1 cellular context compared by ENCODE assay signal in genomic region chr1:219883400-219884332, GRCh38.
TF ChIP-seq lines count a peak whose summit lies in the region.

No MANE protein-coding gene starts in this region.

TF ChIP-seq in HepG2, 621 proteins besides CTCF, POLR2A, EP300 and RAD21 (continued from another document and continues in another):
- TF ChIP-seq, protein P1, sequence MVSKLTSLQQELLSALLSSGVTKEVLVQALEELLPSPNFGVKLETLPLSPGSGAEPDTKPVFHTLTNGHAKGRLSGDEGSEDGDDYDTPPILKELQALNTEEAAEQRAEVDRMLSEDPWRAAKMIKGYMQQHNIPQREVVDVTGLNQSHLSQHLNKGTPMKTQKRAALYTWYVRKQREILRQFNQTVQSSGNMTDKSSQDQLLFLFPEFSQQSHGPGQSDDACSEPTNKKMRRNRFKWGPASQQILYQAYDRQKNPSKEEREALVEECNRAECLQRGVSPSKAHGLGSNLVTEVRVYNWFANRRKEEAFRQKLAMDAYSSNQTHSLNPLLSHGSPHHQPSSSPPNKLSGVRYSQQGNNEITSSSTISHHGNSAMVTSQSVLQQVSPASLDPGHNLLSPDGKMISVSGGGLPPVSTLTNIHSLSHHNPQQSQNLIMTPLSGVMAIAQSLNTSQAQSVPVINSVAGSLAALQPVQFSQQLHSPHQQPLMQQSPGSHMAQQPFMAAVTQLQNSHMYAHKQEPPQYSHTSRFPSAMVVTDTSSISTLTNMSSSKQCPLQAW (CRISPR knock-in tag; IDR thresholded peaks at IDR 0.05) = peak; percentile 43; the same call in 1 of the 2 replicates
- TF ChIP-seq, protein P2, sequence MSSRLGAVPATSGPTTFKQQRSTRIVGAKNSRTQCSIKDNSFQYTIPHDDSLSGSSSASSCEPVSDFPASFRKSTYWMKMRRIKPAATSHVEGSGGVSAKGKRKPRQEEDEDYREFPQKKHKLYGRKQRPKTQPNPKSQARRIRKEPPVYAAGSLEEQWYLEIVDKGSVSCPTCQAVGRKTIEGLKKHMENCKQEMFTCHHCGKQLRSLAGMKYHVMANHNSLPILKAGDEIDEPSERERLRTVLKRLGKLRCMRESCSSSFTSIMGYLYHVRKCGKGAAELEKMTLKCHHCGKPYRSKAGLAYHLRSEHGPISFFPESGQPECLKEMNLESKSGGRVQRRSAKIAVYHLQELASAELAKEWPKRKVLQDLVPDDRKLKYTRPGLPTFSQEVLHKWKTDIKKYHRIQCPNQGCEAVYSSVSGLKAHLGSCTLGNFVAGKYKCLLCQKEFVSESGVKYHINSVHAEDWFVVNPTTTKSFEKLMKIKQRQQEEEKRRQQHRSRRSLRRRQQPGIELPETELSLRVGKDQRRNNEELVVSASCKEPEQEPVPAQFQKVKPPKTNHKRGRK (CRISPR knock-in tag; IDR thresholded peaks at IDR 0.05) = no peak
- TF ChIP-seq, protein P3, sequence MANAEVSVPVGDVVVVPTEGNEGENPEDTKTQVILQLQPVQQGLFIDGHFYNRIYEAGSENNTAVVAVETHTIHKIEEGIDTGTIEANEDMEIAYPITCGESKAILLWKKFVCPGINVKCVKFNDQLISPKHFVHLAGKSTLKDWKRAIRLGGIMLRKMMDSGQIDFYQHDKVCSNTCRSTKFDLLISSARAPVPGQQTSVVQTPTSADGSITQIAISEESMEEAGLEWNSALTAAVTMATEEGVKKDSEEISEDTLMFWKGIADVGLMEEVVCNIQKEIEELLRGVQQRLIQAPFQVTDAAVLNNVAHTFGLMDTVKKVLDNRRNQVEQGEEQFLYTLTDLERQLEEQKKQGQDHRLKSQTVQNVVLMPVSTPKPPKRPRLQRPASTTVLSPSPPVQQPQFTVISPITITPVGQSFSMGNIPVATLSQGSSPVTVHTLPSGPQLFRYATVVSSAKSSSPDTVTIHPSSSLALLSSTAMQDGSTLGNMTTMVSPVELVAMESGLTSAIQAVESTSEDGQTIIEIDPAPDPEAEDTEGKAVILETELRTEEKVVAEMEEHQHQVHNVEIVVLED (CRISPR knock-in tag; IDR thresholded peaks at IDR 0.05; ENCODE audit: borderline replicate concordance) = peak; percentile 41; the same call in 1 of the 2 replicates
- TF ChIP-seq BORCS8-MEF2B (CRISPR knock-in tag; IDR thresholded peaks at IDR 0.05) (peak; percentile 64; the same call in 1 of the 2 replicates), ZNF709 (CRISPR knock-in tag; IDR thresholded peaks at IDR 0.05) (peak; percentile 31; the same call in 1 of the 2 replicates), SPEN (CRISPR knock-in tag; IDR thresholded peaks at IDR 0.05; ENCODE audit: low read depth) (peak; percentile 55; the same call in 1 of the 2 replicates), PHF8 (CRISPR knock-in tag; IDR thresholded peaks at IDR 0.05) (peak; percentile 19; the same call in 1 of the 2 replicates), CEBPZ (IDR thresholded peaks at IDR 0.05; ENCODE audit: low read length) (no peak), ZMYM2 (CRISPR knock-in tag; IDR thresholded peaks at IDR 0.05) (0 out of 2 replicates have a peak, but pooled peaks have one; percentile 23), SIX1 (CRISPR knock-in tag; IDR thresholded peaks at IDR 0.05; ENCODE audit: borderline replicate concordance) (peak; percentile 91; the same call in 1 of the 2 replicates), ZNF878 (CRISPR knock-in tag; IDR thresholded peaks at IDR 0.05) (0 out of 2 replicates have a peak, but pooled peaks have one; percentile 42), ZGPAT (CRISPR knock-in tag; IDR thresholded peaks at IDR 0.05) (0 out of 2 replicates have a peak, but pooled peaks have one; percentile 32), HMG20A (CRISPR knock-in tag; IDR thresholded peaks at IDR 0.05; ENCODE audit: borderline replicate concordance) (peak; percentile 57; the same call in 1 of the 2 replicates), NFYC (CRISPR knock-in tag; IDR thresholded peaks at IDR 0.05) (no peak), PHF21A (CRISPR knock-in tag; IDR thresholded peaks at IDR 0.05) (peak; percentile 80), LBX2 (CRISPR knock-in tag; IDR thresholded peaks at IDR 0.05; ENCODE audit: borderline replicate concordance) (no peak), POGZ (CRISPR knock-in tag; IDR thresholded peaks at IDR 0.05) (peak; percentile 93), SNRNP70 (IDR thresholded peaks at IDR 0.05; ENCODE audit: low read depth, low read length) (no peak), ZMYM4 (CRISPR knock-in tag; IDR thresholded peaks at IDR 0.05) (peak; percentile 94), ZBTB25 (CRISPR knock-in tag; IDR thresholded peaks at IDR 0.05) (peak; percentile 45; the same call in 1 of the 2 replicates), ASH2L (IDR thresholded peaks at IDR 0.05; ENCODE audit: insufficient read length, low read depth, low read length) (peak; percentile 19), MAF1 (CRISPR knock-in tag; IDR thresholded peaks at IDR 0.05; ENCODE audit: borderline replicate concordance) (no peak), ZNF609 (CRISPR knock-in tag; IDR thresholded peaks at IDR 0.05; ENCODE audit: borderline replicate concordance) (peak; percentile 76; the same call in 1 of the 2 replicates), RORA (CRISPR knock-in tag; IDR thresholded peaks at IDR 0.05) (0 out of 2 replicates have a peak, but pooled peaks have one; percentile 53), NR2F1 (CRISPR knock-in tag; IDR thresholded peaks at IDR 0.05) (peak; percentile 55 to 77; a peak in 3 of 4 replicates), KDM3A (CRISPR knock-in tag; IDR thresholded peaks at IDR 0.05; ENCODE audit: low read depth) (0 out of 2 replicates have a peak, but pooled peaks have one; percentile 2), MEIS1 (CRISPR knock-in tag; IDR thresholded peaks at IDR 0.05; ENCODE audit: borderline replicate concordance) (peak; percentile 34; the same call in 1 of the 2 replicates), SMAD9 (CRISPR knock-in tag; IDR thresholded peaks at IDR 0.05) (no peak), DMAP1 (CRISPR knock-in tag; IDR thresholded peaks at IDR 0.05) (peak; percentile 37; the same call in 1 of the 2 replicates)
- TF ChIP-seq, protein P4, sequence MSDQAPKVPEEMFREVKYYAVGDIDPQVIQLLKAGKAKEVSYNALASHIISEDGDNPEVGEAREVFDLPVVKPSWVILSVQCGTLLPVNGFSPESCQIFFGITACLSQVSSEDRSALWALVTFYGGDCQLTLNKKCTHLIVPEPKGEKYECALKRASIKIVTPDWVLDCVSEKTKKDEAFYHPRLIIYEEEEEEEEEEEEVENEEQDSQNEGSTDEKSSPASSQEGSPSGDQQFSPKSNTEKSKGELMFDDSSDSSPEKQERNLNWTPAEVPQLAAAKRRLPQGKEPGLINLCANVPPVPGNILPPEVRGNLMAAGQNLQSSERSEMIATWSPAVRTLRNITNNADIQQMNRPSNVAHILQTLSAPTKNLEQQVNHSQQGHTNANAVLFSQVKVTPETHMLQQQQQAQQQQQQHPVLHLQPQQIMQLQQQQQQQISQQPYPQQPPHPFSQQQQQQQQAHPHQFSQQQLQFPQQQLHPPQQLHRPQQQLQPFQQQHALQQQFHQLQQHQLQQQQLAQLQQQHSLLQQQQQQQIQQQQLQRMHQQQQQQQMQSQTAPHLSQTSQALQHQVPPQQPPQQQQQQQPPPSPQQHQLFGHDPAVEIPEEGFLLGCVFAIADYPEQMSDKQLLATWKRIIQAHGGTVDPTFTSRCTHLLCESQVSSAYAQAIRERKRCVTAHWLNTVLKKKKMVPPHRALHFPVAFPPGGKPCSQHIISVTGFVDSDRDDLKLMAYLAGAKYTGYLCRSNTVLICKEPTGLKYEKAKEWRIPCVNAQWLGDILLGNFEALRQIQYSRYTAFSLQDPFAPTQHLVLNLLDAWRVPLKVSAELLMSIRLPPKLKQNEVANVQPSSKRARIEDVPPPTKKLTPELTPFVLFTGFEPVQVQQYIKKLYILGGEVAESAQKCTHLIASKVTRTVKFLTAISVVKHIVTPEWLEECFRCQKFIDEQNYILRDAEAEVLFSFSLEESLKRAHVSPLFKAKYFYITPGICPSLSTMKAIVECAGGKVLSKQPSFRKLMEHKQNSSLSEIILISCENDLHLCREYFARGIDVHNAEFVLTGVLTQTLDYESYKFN (CRISPR knock-in tag; conservative IDR thresholded peaks at IDR 0.05) = peak; percentile 99
- TF ChIP-seq, protein P5, sequence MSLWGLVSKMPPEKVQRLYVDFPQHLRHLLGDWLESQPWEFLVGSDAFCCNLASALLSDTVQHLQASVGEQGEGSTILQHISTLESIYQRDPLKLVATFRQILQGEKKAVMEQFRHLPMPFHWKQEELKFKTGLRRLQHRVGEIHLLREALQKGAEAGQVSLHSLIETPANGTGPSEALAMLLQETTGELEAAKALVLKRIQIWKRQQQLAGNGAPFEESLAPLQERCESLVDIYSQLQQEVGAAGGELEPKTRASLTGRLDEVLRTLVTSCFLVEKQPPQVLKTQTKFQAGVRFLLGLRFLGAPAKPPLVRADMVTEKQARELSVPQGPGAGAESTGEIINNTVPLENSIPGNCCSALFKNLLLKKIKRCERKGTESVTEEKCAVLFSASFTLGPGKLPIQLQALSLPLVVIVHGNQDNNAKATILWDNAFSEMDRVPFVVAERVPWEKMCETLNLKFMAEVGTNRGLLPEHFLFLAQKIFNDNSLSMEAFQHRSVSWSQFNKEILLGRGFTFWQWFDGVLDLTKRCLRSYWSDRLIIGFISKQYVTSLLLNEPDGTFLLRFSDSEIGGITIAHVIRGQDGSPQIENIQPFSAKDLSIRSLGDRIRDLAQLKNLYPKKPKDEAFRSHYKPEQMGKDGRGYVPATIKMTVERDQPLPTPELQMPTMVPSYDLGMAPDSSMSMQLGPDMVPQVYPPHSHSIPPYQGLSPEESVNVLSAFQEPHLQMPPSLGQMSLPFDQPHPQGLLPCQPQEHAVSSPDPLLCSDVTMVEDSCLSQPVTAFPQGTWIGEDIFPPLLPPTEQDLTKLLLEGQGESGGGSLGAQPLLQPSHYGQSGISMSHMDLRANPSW (CRISPR knock-in tag; IDR thresholded peaks at IDR 0.05; ENCODE audit: borderline replicate concordance) = no peak
